Comparison of ENCODE assay signal across 23 cellular contexts in genomic region chr6:6661191-6661590, GRCh38.
DNase-seq lines count a peak whose midpoint lies in the region; ATAC-seq and FAIRE-seq lines count a peak whose summit lies in the region.
"Had no signal": no experiment of that assay in that cellular context is flagged by ENCODE, and none has a peak within 500 bp of the region (broad histone marks: within the 10 kb centered on the region; RNA-seq: fewer than 3 reads in every experiment).

No MANE protein-coding gene starts in this region.

- peaks cover 13% of the 10 kb centered on the region for H3K36me3 Mint-ChIP-seq in activated naive CD8-positive, alpha-beta T cell treated with anti-CD3 and anti-CD28 coated beads, Interleukin-2, amount 10 ng/mL, durations not matched to agents 7 days and 5 days
- H3K36me3 Mint-ChIP-seq in activated naive CD8-positive, alpha-beta T cell treated with anti-CD3 and anti-CD28 coated beads, Interleukin-2, amount 50 U/mL, for 24 hours (ENCODE audit: low read depth): peaks cover 8% of the 10 kb centered on the region
- H3K36me3 Mint-ChIP-seq: mesothelial cell of epicardium, neural progenitor cell had no signal

- no peak for FAIRE-seq in urothelium cell line (lab: Jason Lieb, UNC)
- FAIRE-seq: GM18507, HTR-8/SVneo, RCC 7860 had no signal

- peaks cover 59% of the 10 kb centered on the region for H3K4me1 Mint-ChIP-seq in activated naive CD8-positive, alpha-beta T cell treated with anti-CD3 and anti-CD28 coated beads, Interleukin-2, amount 10 ng/mL, durations not matched to agents 7 days and 5 days
- H3K4me1 Mint-ChIP-seq in activated naive CD8-positive, alpha-beta T cell treated with anti-CD3 and anti-CD28 coated beads, Interleukin-2, amount 50 U/mL, for 24 hours: peaks cover 37% of the 10 kb centered on the region

- H3K27me3 Mint-ChIP-seq in activated naive CD8-positive, alpha-beta T cell treated with anti-CD3 and anti-CD28 coated beads, Interleukin-2, amount 10 ng/mL, durations not matched to agents 7 days and 5 days: no peaks in the 10 kb centered on the region
- H3K27me3 Mint-ChIP-seq in activated naive CD8-positive, alpha-beta T cell treated with anti-CD3 and anti-CD28 coated beads, Interleukin-2, amount 50 U/mL, for 24 hours: no peaks in the 10 kb centered on the region

- peaks cover 4 to 72% (median 51%) of the 10 kb centered on the region in 5 donors for H3K4me1 ChIP-seq in subcutaneous abdominal adipose tissue (ENCODE audit: control insufficient read depth in 5 of 5, insufficient read depth in 5 of 5, low read length in 5 of 5)
- H3K4me1 ChIP-seq: tibial artery had no signal

- peaks cover 12% of the 10 kb centered on the region for H3K9me3 ChIP-seq in KOPT-K1 (ENCODE audit: insufficient read depth, low read length, poor library complexity, severe bottlenecking)
- H3K9me3 ChIP-seq in subcutaneous abdominal adipose tissue (ENCODE audit: control insufficient read depth in 5 of 5, low read length in 5 of 5): peaks cover 0 to 2% (median 0%) of the 10 kb centered on the region in 5 donors
- H3K9me3 ChIP-seq: gastroesophageal sphincter, tibial artery had no signal

- peak overlapping the region in 1 of 5 donors; percentile 6 for H3K9ac ChIP-seq in subcutaneous abdominal adipose tissue (ENCODE audit: low read length in 5 of 5)
- H3K9ac ChIP-seq: neural progenitor cell had no signal

- peak overlapping the region in 1 of 5 donors; percentile 15 for H3K4me3 ChIP-seq in subcutaneous abdominal adipose tissue (ENCODE audit: low read depth in 1 of 5, low read length in 5 of 5)
- H3K4me3 ChIP-seq: gastroesophageal sphincter, neural progenitor cell, smooth muscle cell, tibial artery had no signal

- POLR2A ChIA-PET in activated naive CD8-positive, alpha-beta T cell treated with anti-CD3 and anti-CD28 coated beads, Interleukin-2, amount 10 ng/mL, durations not matched to agents 7 days and 5 days (lab: Charles Lee): interaction anchor here (2.4 to 9.2 kb wide), 2 partner anchors 49 to 72 kb away, joined by 24 to 212 read pairs; partner anchors contain the start of gene LY86

- H3K27me3 ChIP-seq in subcutaneous abdominal adipose tissue (ENCODE audit: control insufficient read depth in 5 of 5, insufficient read depth in 4 of 5, low read length in 5 of 5): no peaks in the 10 kb centered on the region
- H3K27me3 ChIP-seq: gastroesophageal sphincter, neural progenitor cell, tibial artery had no signal

- H3K4me3 Mint-ChIP-seq in activated naive CD8-positive, alpha-beta T cell treated with anti-CD3 and anti-CD28 coated beads, Interleukin-2, amount 10 ng/mL, durations not matched to agents 7 days and 5 days: peak overlapping the region; percentile 3
- no peak overlapping the region for H3K4me3 Mint-ChIP-seq in activated naive CD8-positive, alpha-beta T cell treated with anti-CD3 and anti-CD28 coated beads, Interleukin-2, amount 50 U/mL, for 24 hours
- H3K4me3 Mint-ChIP-seq: mesothelial cell of epicardium, neural progenitor cell had no signal

- ATAC-seq in activated naive CD8-positive, alpha-beta T cell treated with anti-CD3 and anti-CD28 coated beads, Interleukin-2, amount 10 ng/mL, durations not matched to agents 7 days and 5 days (ENCODE audit: low read depth): no peak
- no peak for ATAC-seq in activated naive CD8-positive, alpha-beta T cell treated with anti-CD3 and anti-CD28 coated beads, Interleukin-2, amount 50 U/mL, for 24 hours
- ATAC-seq: stimulated activated naive CD8-positive, alpha-beta T cell treated with anti-CD3 and anti-CD28 coated beads, Interleukin-15, Interleukin-2, amounts not matched to agents 100 U/mL and 50 U/mL, for 24 hours had no signal

- H3K27ac Mint-ChIP-seq in activated naive CD8-positive, alpha-beta T cell treated with anti-CD3 and anti-CD28 coated beads, Interleukin-2, amount 10 ng/mL, durations not matched to agents 7 days and 5 days: peak overlapping the region; percentile 98
- H3K27ac Mint-ChIP-seq in activated naive CD8-positive, alpha-beta T cell treated with anti-CD3 and anti-CD28 coated beads, Interleukin-2, amount 50 U/mL, for 24 hours: no peak overlapping the region
- H3K27ac Mint-ChIP-seq: mesothelial cell of epicardium had no signal

- peak overlapping the region; percentile 21 for H3K27ac ChIP-seq in KOPT-K1 (ENCODE audit: low read depth, low read length, poor library complexity, severe bottlenecking)
- H3K27ac ChIP-seq in subcutaneous abdominal adipose tissue (ENCODE audit: low read depth, low read length): peak overlapping the region; percentile 66
- H3K27ac ChIP-seq: gastroesophageal sphincter, neural progenitor cell, tibial artery had no signal

- H3K9me3 Mint-ChIP-seq in activated naive CD8-positive, alpha-beta T cell treated with anti-CD3 and anti-CD28 coated beads, Interleukin-2, amount 10 ng/mL, durations not matched to agents 7 days and 5 days: no peaks in the 10 kb centered on the region
- no peaks in the 10 kb centered on the region for H3K9me3 Mint-ChIP-seq in activated naive CD8-positive, alpha-beta T cell treated with anti-CD3 and anti-CD28 coated beads, Interleukin-2, amount 50 U/mL, for 24 hours
- H3K9me3 Mint-ChIP-seq: mesothelial cell of epicardium, neural progenitor cell had no signal

- H3K36me3 ChIP-seq in KOPT-K1 (ENCODE audit: insufficient read depth, low read length) (no peaks in the 10 kb centered on the region), subcutaneous abdominal adipose tissue (ENCODE audit: control insufficient read depth in 5 of 5, insufficient read depth in 5 of 5, low read length in 5 of 5) (no peaks in the 10 kb centered on the region)
- H3K36me3 ChIP-seq: gastroesophageal sphincter, neural progenitor cell, tibial artery had no signal

- no peak for DNase-seq in activated naive CD8-positive, alpha-beta T cell treated with anti-CD3 and anti-CD28 coated beads, Interleukin-2, amount 10 ng/mL, durations not matched to agents 7 days and 5 days
- DNase-seq in activated naive CD8-positive, alpha-beta T cell treated with anti-CD3 and anti-CD28 coated beads, Interleukin-2, amount 50 U/mL, for 24 hours: no peak
- peak; percentile 34 for DNase-seq in islet precursor cell
- DNase-seq in SIG-M5 treated with dmso at 0.1 percent for 504 hours (lab: John Stamatoyannopoulos, UW; ENCODE audit: unreplicated experiment): no peak
- no peak for DNase-seq in DMS53 (lab: John Stamatoyannopoulos, UW)
- DNase-seq in urothelium cell line (ENCODE audit: low spot score): no peak
- DNase-seq: activated CD4-positive, alpha-beta T cell treated with anti-CD3 and anti-CD28 coated beads for 4 hours; activated T-cell treated with anti-CD3 and anti-CD28 coated beads for 4 hours; effector CD8-positive, alpha-beta T cell; Karpas-422; NCI-H187; stimulated activated CD4-positive, alpha-beta T cell treated with anti-CD3 and anti-CD28 coated beads, Interleukin-2, amount 100 ng/mL, for 48 hours; stimulated activated naive CD8-positive, alpha-beta T cell treated with anti-CD3 and anti-CD28 coated beads, Interleukin-15, Interleukin-2, amounts not matched to agents 100 U/mL and 50 U/mL, for 24 hours had no signal
